In the genomic region with DNA sequence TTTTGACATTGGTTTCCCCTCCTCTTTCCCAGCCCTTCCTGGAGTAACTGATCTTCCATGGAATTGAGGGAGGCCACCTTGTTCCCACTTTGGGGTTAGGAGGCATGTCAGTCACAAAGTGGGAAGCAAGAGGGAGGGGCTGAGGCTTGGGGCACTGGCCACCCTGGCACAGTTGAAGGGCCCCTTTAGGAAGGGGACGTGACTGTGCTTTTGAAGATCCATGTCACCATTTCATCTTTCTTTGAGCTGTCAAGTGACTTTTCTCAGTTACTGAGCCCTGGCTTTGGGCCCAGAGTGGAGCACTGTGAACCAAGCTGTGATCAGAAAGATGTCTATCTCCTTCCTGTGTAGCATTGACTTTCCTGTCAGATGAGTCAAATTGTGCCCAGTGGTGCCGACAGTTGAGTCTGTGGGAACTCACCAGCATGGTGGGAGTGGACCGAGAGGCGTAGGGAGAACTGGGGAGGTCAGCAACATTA, we compare ENCODE assay signal across 8 cellular contexts. TPM values are rescaled to one million over a fixed set of nuclear protein-coding genes. Genes with fewer than 3 reads are reported as not detected.
DNase-seq lines count a peak whose midpoint lies in the region; ATAC-seq and TF ChIP-seq lines count a peak whose summit lies in the region.

No MANE protein-coding gene starts in this region.

- H3K27ac Mint-ChIP-seq in activated T-helper 2 cell treated with anti-CD3 and anti-CD28 coated beads, Interferon-gamma antibody, Interleukin-2, Interleukin-4, amounts not matched to agents 10 μg/mL and 5 μg/mL and 100 μg/mL, durations not matched to agents 14 hours and 24 hours and 36 hours: peak overlapping the region; percentile 67

- H4K20me1 ChIP-seq in PC-3 (ENCODE audit: low read length): no peaks in the 10 kb centered on the region

- H3K9me3 ChIP-seq in PC-3 (ENCODE audit: low read length) (no peaks in the 10 kb centered on the region), stomach (no peaks in the 10 kb centered on the region), BE2C (no peaks in the 10 kb centered on the region)

- no peaks in the 10 kb centered on the region for H3F3A ChIP-seq in PC-3 (ENCODE audit: low read length, unreplicated experiment)

- H3K4me1 Mint-ChIP-seq in activated T-helper 2 cell treated with anti-CD3 and anti-CD28 coated beads, Interferon-gamma antibody, Interleukin-2, Interleukin-4, amounts not matched to agents 10 μg/mL and 5 μg/mL and 100 μg/mL, durations not matched to agents 14 hours and 24 hours and 36 hours (ENCODE audit: low read depth): peaks cover 57% of the 10 kb centered on the region

- H3K27ac ChIP-seq in PC-3 (ENCODE audit: low read length): peak overlapping the region; percentile 56
- H3K27ac ChIP-seq in stomach: peak overlapping the region in 4 of 5 donors; percentile 44 to 75 (median 66)

- H3K79me2 ChIP-seq in PC-3 (ENCODE audit: low read length): no peaks in the 10 kb centered on the region

- H3K4me2 ChIP-seq in PC-3 (ENCODE audit: low read length): no peak overlapping the region

- ATAC-seq in PC-3 (no peak), left lobe of liver (peak; percentile 2), HG02852 (IDR thresholded peaks at IDR 0.05; ENCODE audit: unreplicated experiment) (no peak), HG03039 (IDR thresholded peaks at IDR 0.05; ENCODE audit: unreplicated experiment) (no peak)

- peak overlapping the region; percentile 11 for H3K4me3 Mint-ChIP-seq in activated T-helper 2 cell treated with anti-CD3 and anti-CD28 coated beads, Interferon-gamma antibody, Interleukin-2, Interleukin-4, amounts not matched to agents 10 μg/mL and 5 μg/mL and 100 μg/mL, durations not matched to agents 14 hours and 24 hours and 36 hours (ENCODE audit: low read depth)

- TF ChIP-seq CTCF in PC-3 (conservative IDR thresholded peaks at IDR 0.05; ENCODE audit: low read depth, low read length) (no peak), stomach (IDR thresholded peaks at IDR 0.05) (no peak), BE2C (IDR thresholded peaks at IDR 0.05; ENCODE audit: low read depth, low read length) (no peak)

- no peak for TF ChIP-seq EP300 in stomach (IDR thresholded peaks at IDR 0.05)

- H3K4me3 ChIP-seq in PC-3 (ENCODE audit: low read length) (no peak overlapping the region), stomach (no peak overlapping the region), BE2C (ENCODE audit: low read depth, low read length) (no peak overlapping the region)

- no peaks in the 10 kb centered on the region for H3K36me3 ChIP-seq in PC-3 (ENCODE audit: low read depth, low read length)
- peaks cover 15 to 64% (median 38%) of the 10 kb centered on the region in 4 donors for H3K36me3 ChIP-seq in stomach
- H3K36me3 ChIP-seq in BE2C: no peaks in the 10 kb centered on the region

- no peak for TF ChIP-seq POLR2A in stomach (IDR thresholded peaks at IDR 0.05)

- H3K9ac ChIP-seq in PC-3 (ENCODE audit: low read length): peak overlapping the region; percentile 3; the same call in 1 of the 2 replicates

- no TSS peak for BruUV-seq in PC-3 (replicated peaks; lab: Mats Ljungman, UMichigan)

- H3K27me3 ChIP-seq in PC-3 (ENCODE audit: low read length): no peaks in the 10 kb centered on the region
- no peaks in the 10 kb centered on the region for H3K27me3 ChIP-seq in stomach
- no peaks in the 10 kb centered on the region for H3K27me3 ChIP-seq in BE2C

- H3K4me1 ChIP-seq in PC-3 (ENCODE audit: insufficient read depth, low read length) (peaks cover 9% of the 10 kb centered on the region), stomach (peaks cover 0 to 54% (median 14%) of the 10 kb centered on the region in 4 donors), BE2C (no peaks in the 10 kb centered on the region)

- no peaks in the 10 kb centered on the region for H3K36me3 Mint-ChIP-seq in activated T-helper 2 cell treated with anti-CD3 and anti-CD28 coated beads, Interferon-gamma antibody, Interleukin-2, Interleukin-4, amounts not matched to agents 10 μg/mL and 5 μg/mL and 100 μg/mL, durations not matched to agents 14 hours and 24 hours and 36 hours (ENCODE audit: low read depth)

- CTCF ChIA-PET in PC-3 (lab: Charles Lee): no interaction called here

- no peaks in the 10 kb centered on the region for H3K9me2 ChIP-seq in PC-3 (replicated peaks; ENCODE audit: low read length)

- no peaks in the 10 kb centered on the region for H3K9me3 Mint-ChIP-seq in activated T-helper 2 cell treated with anti-CD3 and anti-CD28 coated beads, Interferon-gamma antibody, Interleukin-2, Interleukin-4, amounts not matched to agents 10 μg/mL and 5 μg/mL and 100 μg/mL, durations not matched to agents 14 hours and 24 hours and 36 hours

- H2AFZ ChIP-seq in PC-3 (ENCODE audit: low read length): peak overlapping the region; percentile 29; the same call in 1 of the 2 replicates

- intact Hi-C loops in PC-3 (cut with micrococcal nuclease): no loop called here
- intact Hi-C loops in activated T-helper 2 cell treated with anti-CD3 and anti-CD28 coated beads, Interferon-gamma antibody, Interleukin-2, Interleukin-4, amounts not matched to agents 10 μg/mL and 5 μg/mL and 100 μg/mL, durations not matched to agents 14 hours and 24 hours and 36 hours (cut with micrococcal nuclease): loop anchor here (1.0 to 5.0 kb wide), 4 partner anchors 24 to 126 kb away; no protein-coding TSS in a partner anchor
- intact Hi-C loops in stomach (cut with DNase I; ENCODE audit: low total_unique reads): loop anchor here (10.0 kb wide), 1 partner anchor 59 kb away; a partner anchor contains a TSS

- DNase-seq in PC-3: peak; percentile 31
- DNase-seq in activated T-helper 2 cell treated with anti-CD3 and anti-CD28 coated beads, Interferon-gamma antibody, Interleukin-2, Interleukin-4, amounts not matched to agents 10 μg/mL and 5 μg/mL and 100 μg/mL, durations not matched to agents 14 hours and 24 hours and 36 hours (ENCODE audit: low spot score): peak; percentile 66
- DNase-seq in left lobe of liver (ENCODE audit: low spot score): no peak
- no peak for DNase-seq in stomach
- no peak for DNase-seq in NCI-H128 (lab: John Stamatoyannopoulos, UW; ENCODE audit: unreplicated experiment)
- DNase-seq in BE2C: no peak

- WGBS in stomach, 5 donors: 43 to 73% (median 54%) methylated on average over 4 of the region's 4 CpGs

- H3K27me3 Mint-ChIP-seq in activated T-helper 2 cell treated with anti-CD3 and anti-CD28 coated beads, Interferon-gamma antibody, Interleukin-2, Interleukin-4, amounts not matched to agents 10 μg/mL and 5 μg/mL and 100 μg/mL, durations not matched to agents 14 hours and 24 hours and 36 hours (ENCODE audit: low read depth): no peaks in the 10 kb centered on the region

- POLR2A ChIA-PET in PC-3 (lab: Charles Lee; ENCODE audit: unreplicated experiment): no interaction called here

RNA-seq across cellular contexts. Expression of a gene that starts 38.5 kb away (rescaled TPM):
- total RNA-seq in PC-3 (2014; rRNA removed) (not detected in 2 replicates), left lobe of liver (2.2 TPM), stomach (1 to 10 TPM in 2 of 5 donors, under 1 TPM in 1, not detected in 2; 0.18 to 1.7 (median 1.0) TPM)
- total RNA-seq in activated T-helper 2 cell treated with anti-CD3 and anti-CD28 coated beads, Interferon-gamma antibody, Interleukin-2, Interleukin-4, amounts not matched to agents 10 μg/mL and 5 μg/mL and 100 μg/mL, durations not matched to agents 14 hours and 24 hours and 36 hours: not detected in 2 replicates
- 1 to 10 TPM in 2 of 3 donors, under 1 TPM in 1; 0.81 to 4.1 (median 2.4) TPM for polyA plus RNA-seq in stomach
- polyA plus RNA-seq in BE2C (2012; ENCODE audit: insufficient read depth, insufficient read length, low read depth): not detected

RNA-seq across cellular contexts. Expression of a gene that starts 38.7 kb away (rescaled TPM):
- total RNA-seq in PC-3 (2014; rRNA removed) (not detected in 2 replicates), left lobe of liver (5.4 TPM), stomach (10 to 100 TPM in 2 of 5 donors, 1 to 10 TPM in 2, under 1 TPM in 1; 0.87 to 13.8 (median 4.9) TPM)
- total RNA-seq in activated T-helper 2 cell treated with anti-CD3 and anti-CD28 coated beads, Interferon-gamma antibody, Interleukin-2, Interleukin-4, amounts not matched to agents 10 μg/mL and 5 μg/mL and 100 μg/mL, durations not matched to agents 14 hours and 24 hours and 36 hours: 0.05 TPM in 1 of 2 replicates, not detected in the other
- 1 to 10 TPM; 2.9 to 5.2 (median 4.0) TPM for polyA plus RNA-seq in stomach
- polyA plus RNA-seq in BE2C (2012; ENCODE audit: insufficient read depth, insufficient read length, low read depth): not detected

RNA-seq across cellular contexts. Expression of a gene that starts 58.4 kb away (rescaled TPM):
- total RNA-seq in PC-3 (2014; rRNA removed) (16.1 and 43.3 TPM in 2 replicates), left lobe of liver (171 TPM), stomach (10 to 100 TPM; 12.7 to 73.9 (median 37.4) TPM)
- 1.6 and 2.2 TPM in 2 replicates for total RNA-seq in activated T-helper 2 cell treated with anti-CD3 and anti-CD28 coated beads, Interferon-gamma antibody, Interleukin-2, Interleukin-4, amounts not matched to agents 10 μg/mL and 5 μg/mL and 100 μg/mL, durations not matched to agents 14 hours and 24 hours and 36 hours
- polyA plus RNA-seq in stomach: 1 to 10 TPM; 1.9 to 4.1 (median 4.0) TPM
- 0.28 TPM for polyA plus RNA-seq in BE2C (2012; ENCODE audit: insufficient read depth, insufficient read length, low read depth)

Comparison
In these comparisons a context has a peak if more than half of its experiments do, and no peak if none do; other contexts are left out.
1. DNase-seq: peak in PC-3 (single experiment) and activated T-helper 2 cell treated with anti-CD3 and anti-CD28 coated beads, Interferon-gamma antibody, Interleukin-2, Interleukin-4, amounts not matched to agents 10 μg/mL and 5 μg/mL and 100 μg/mL, durations not matched to agents 14 hours and 24 hours and 36 hours (single experiment); none in left lobe of liver (single experiment), stomach (single experiment), NCI-H128 (single experiment) and BE2C (single experiment).